ENCODE assay signal across 1 cellular context in genomic region chr19:51227324-51227723, GRCh38.
TF ChIP-seq lines count a peak whose summit lies in the region.

No MANE protein-coding gene starts in this region.

TF ChIP-seq in K562, 482 proteins besides CTCF, POLR2A, EP300 and RAD21:
- TF ChIP-seq RFX5 (IDR thresholded peaks at IDR 0.05; ENCODE audit: low read depth, low read length) (peak; percentile 56; the same call in 1 of the 2 replicates), MAZ (CRISPR knock-in tag; conservative IDR thresholded peaks at IDR 0.05 in 1 of 2, IDR thresholded peaks at IDR 0.05 in 1 of 2) (no peak), ZNF316 (IDR thresholded peaks at IDR 0.05) (peak; percentile 34; the same call in 1 of the 2 replicates)
